In the genomic region with DNA sequence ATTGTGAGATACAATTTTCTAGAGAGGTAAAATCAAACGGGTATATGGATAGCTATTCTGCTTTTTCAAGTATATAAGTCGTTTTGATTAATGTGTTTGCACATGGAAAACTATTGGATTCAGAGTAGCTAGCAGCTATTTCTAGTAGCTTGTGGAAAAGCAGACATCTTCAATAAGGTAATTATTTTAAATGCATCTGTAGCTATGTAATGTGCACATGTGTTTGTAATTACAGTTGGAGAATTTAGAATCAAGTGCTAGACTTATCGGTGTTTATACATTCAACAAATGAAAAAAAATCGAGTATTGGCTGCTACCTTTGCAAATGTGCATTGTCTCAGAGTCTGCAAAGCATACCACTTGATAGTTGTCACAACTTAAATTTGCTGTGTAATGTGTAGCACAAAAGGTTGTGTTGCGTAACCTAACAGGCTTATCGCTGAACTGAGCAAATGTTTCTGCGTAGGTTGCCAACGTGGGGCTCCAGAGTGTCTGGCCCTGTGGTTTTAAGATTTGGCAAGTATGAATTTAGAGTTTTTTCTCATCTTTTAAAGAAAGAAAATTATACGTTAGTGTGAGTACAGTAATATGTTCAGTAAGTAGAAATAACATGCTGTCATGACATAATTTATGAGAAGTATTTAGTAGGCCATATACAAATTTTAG, we compare ENCODE assay signal across 1 cellular context.
TF ChIP-seq lines count a peak whose summit lies in the region.

No MANE protein-coding gene starts in this region.

TF ChIP-seq in K562, 482 proteins besides CTCF, POLR2A, EP300 and RAD21:
- TF ChIP-seq CEBPG (CRISPR knock-in tag; IDR thresholded peaks at IDR 0.05) (no peak), CEBPG (tag; conservative IDR thresholded peaks at IDR 0.05 in 1 of 2, IDR thresholded peaks at IDR 0.05 in 1 of 2) (peak; percentile 38 to 47; a peak in 2 of 4 replicates), CEBPB (tag; IDR thresholded peaks at IDR 0.05) (peak; percentile 83)
- TF ChIP-seq, protein P1, sequence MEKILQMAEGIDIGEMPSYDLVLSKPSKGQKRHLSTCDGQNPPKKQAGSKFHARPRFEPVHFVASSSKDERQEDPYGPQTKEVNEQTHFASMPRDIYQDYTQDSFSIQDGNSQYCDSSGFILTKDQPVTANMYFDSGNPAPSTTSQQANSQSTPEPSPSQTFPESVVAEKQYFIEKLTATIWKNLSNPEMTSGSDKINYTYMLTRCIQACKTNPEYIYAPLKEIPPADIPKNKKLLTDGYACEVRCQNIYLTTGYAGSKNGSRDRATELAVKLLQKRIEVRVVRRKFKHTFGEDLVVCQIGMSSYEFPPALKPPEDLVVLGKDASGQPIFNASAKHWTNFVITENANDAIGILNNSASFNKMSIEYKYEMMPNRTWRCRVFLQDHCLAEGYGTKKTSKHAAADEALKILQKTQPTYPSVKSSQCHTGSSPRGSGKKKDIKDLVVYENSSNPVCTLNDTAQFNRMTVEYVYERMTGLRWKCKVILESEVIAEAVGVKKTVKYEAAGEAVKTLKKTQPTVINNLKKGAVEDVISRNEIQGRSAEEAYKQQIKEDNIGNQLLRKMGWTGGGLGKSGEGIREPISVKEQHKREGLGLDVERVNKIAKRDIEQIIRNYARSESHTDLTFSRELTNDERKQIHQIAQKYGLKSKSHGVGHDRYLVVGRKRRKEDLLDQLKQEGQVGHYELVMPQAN (IDR thresholded peaks at IDR 0.05; ENCODE audit: borderline replicate concordance): no peak
